ENCODE assay signal across 10 cellular contexts in the genomic region with DNA sequence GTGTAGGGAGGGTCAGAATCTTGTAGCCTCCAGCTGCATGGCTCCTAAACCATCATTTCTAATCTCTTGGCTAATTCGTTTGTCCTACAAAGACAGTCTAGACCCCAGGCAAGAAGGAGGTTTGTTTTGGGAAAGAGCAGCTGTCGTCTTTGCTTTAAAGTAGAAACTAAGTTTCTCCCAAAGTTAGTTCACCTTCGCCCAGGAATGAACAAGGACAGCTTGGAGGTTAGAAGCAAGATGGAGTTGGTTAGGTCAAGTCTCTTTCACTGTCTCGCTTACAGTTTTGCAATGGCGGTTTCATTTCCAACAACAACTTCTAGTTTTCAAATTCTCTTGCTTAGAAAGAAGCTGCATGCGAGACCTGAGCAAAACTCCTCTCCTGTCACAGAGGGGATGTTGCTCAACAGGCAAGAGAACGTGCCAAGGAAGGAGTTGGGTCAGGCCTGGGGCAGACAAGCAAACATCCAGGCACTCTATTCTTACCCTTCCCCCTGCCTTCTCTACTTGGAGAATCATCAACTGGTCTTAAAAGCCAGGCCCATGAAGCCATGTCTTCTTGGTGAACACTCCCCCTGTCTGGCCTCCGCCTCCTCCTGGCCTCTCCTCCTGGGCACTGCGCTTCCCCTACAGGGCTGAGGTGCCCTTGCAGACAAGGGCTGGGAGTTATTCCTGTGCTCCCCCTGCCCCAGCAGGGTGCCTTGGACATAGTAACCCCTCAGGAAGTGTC. TPM values are rescaled to one million over a fixed set of nuclear protein-coding genes. Genes with fewer than 3 reads are reported as not detected.
DNase-seq lines count a peak whose midpoint lies in the region; TF ChIP-seq lines count a peak whose summit lies in the region.
"Had no signal": no experiment of that assay in that cellular context is flagged by ENCODE, and none has a peak within 500 bp of the region (broad histone marks: within the 10 kb centered on the region; RNA-seq: fewer than 3 reads in every experiment).

No MANE protein-coding gene starts in this region.

- DNase-seq in GM12864 (ENCODE audit: low read depth), result no peak
- DNase-seq in SIG-M5 treated with dmso at 0.1 percent for 504 hours (lab: John Stamatoyannopoulos, UW; ENCODE audit: unreplicated experiment), result peak; percentile 97
- peak; percentile 60 for DNase-seq in fibroblast of peridontal ligament (ENCODE audit: extremely low read depth)
- peak; percentile 91 for DNase-seq in posterior vena cava (ENCODE audit: low spot score)
- no peak for DNase-seq in prostate gland (ENCODE audit: low spot score)
- DNase-seq in substantia nigra (lab: John Stamatoyannopoulos, UW), result no peak
- DNase-seq in DMS153 treated with DMSO at 0.1 percent for 48 hours (lab: John Stamatoyannopoulos, UW; ENCODE audit: unreplicated experiment), result no peak
- DNase-seq in stimulated activated CD4-positive, alpha-beta T cell treated with anti-CD3 and anti-CD28 coated beads, Interleukin-12 subunit alpha, Interleukin-12 subunit beta, amount 100 ng/mL, for 4 hours, result no peak
- DNase-seq: NCI-H510A treated with DMSO at 0.1 percent for 48 hours had no signal

- no peak for TF ChIP-seq POLR2A in prostate gland (IDR thresholded peaks at IDR 0.05)

- H3K4me1 ChIP-seq in prostate gland (replicated peaks), result no peaks in the 10 kb centered on the region

- 81% methylated on average over 9 of the region's 9 CpGs for WGBS in prostate gland

- H3K36me3 ChIP-seq in prostate gland, result no peaks in the 10 kb centered on the region

- H3K9me3 ChIP-seq in prostate gland, result no peaks in the 10 kb centered on the region
- H3K9me3 ChIP-seq: body of pancreas had no signal

- TF ChIP-seq CTCF in GM12864 (IDR thresholded peaks at IDR 0.05; ENCODE audit: low read depth, low read length, missing control alignments), result peak; percentile 6
- no peak for TF ChIP-seq CTCF in prostate gland (IDR thresholded peaks at IDR 0.05)

- intact Hi-C loops in posterior vena cava (cut with DNase I) (loop anchor here in 1 of 2 donors (10.0 kb wide), 1 partner anchor 51 kb away; no protein-coding TSS in a partner anchor), prostate gland (cut with DNase I) (no loop called here)

- no peaks in the 10 kb centered on the region for H3K27me3 ChIP-seq in prostate gland (replicated peaks; ENCODE audit: insufficient read depth)
- H3K27me3 ChIP-seq: body of pancreas had no signal

- H3K4me3 ChIP-seq in GM12864 (ENCODE audit: low read depth, low read length) (no peak overlapping the region), prostate gland (no peak overlapping the region)
- H3K4me3 ChIP-seq: body of pancreas had no signal

- H3K27ac ChIP-seq in prostate gland (no peak overlapping the region), substantia nigra (ENCODE audit: low read depth, low read length, poor library complexity, severe bottlenecking) (no peak overlapping the region)
- H3K27ac ChIP-seq: body of pancreas had no signal

RNA-seq across cellular contexts. Expression of a gene that starts 57.6 kb away (rescaled TPM):
- total RNA-seq in posterior vena cava (1 to 10 TPM; 9.2 to 9.4 TPM), prostate gland (10 to 100 TPM; 11.0 to 11.1 TPM)

Comparison
In these comparisons a context has a peak if more than half of its experiments do, and no peak if none do; other contexts are left out.
1. DNase-seq: peak in SIG-M5 treated with dmso at 0.1 percent for 504 hours (single experiment), fibroblast of peridontal ligament (single experiment) and posterior vena cava (single experiment); none in GM12864 (single experiment), prostate gland (single experiment), substantia nigra (0 of 49), DMS153 treated with DMSO at 0.1 percent for 48 hours (single experiment) and stimulated activated CD4-positive, alpha-beta T cell treated with anti-CD3 and anti-CD28 coated beads, Interleukin-12 subunit alpha, Interleukin-12 subunit beta, amount 100 ng/mL, for 4 hours (single experiment).